ENCODE assay signal across 8 cellular contexts in the genomic region with DNA sequence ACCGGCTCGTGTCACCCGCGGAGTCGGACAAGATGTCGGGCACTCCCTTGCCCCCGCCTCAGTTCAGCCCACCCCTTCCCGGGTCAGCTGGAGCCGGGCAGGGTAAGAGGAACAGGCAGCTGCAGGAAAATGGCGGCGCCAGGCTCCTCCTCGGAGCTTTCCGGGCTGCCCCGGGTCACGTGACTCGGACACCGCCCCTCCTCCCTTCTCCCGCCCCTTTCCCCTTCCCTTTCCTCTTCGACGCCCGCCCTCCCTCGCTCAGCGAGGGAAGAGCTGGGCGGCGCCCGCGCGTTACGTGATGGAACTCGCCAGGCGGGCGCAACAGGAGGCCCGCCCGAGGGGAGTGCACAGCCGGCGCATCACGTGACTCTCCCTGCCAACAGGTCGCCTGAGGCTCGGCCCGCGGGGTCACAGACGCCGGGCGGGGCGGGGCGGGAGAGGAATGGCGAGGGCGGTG. TPM values are rescaled to one million over a fixed set of nuclear protein-coding genes. Genes with fewer than 3 reads are reported as not detected.
DNase-seq lines count a peak whose midpoint lies in the region; ATAC-seq and TF ChIP-seq lines count a peak whose summit lies in the region.

A gene with protein sequence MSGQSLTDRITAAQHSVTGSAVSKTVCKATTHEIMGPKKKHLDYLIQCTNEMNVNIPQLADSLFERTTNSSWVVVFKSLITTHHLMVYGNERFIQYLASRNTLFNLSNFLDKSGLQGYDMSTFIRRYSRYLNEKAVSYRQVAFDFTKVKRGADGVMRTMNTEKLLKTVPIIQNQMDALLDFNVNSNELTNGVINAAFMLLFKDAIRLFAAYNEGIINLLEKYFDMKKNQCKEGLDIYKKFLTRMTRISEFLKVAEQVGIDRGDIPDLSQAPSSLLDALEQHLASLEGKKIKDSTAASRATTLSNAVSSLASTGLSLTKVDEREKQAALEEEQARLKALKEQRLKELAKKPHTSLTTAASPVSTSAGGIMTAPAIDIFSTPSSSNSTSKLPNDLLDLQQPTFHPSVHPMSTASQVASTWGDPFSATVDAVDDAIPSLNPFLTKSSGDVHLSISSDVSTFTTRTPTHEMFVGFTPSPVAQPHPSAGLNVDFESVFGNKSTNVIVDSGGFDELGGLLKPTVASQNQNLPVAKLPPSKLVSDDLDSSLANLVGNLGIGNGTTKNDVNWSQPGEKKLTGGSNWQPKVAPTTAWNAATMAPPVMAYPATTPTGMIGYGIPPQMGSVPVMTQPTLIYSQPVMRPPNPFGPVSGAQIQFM (minus strand): TSS at position 134 of the 457 bp plus-strand sequence. CDS start 304 bp downstream, outside the sequence.

- H3K4me3 ChIP-seq in GM08714 (ENCODE audit: low read length) (peak within 1 kb of the TSS; percentile 85), testis (peak within 1 kb of the TSS; percentile 92 to 95)

- peaks cover 6% of the 10 kb centered on the region for H3K4me1 ChIP-seq in testis

- H3K27me3 ChIP-seq in testis: no peaks in the 10 kb centered on the region

- DNase-seq in NCI-H1092 treated with DMSO at 0.1 percent for 48 hours (lab: John Stamatoyannopoulos, UW) (peak; percentile 99), SKM-1 (lab: John Stamatoyannopoulos, UW; ENCODE audit: unreplicated experiment) (peak; percentile 97), glomerular endothelial cell (ENCODE audit: extremely low read depth, low read depth, low spot score) (peak; percentile 56), omental fat pad (ENCODE audit: low spot score) (peak; percentile 87), testis (peak; percentile 98)
- DNase-seq in activated naive CD4-positive, alpha-beta T cell treated with anti-CD3 and anti-CD28 coated beads, Interleukin-2, amount 50 U/mL, for 72 hours (ENCODE audit: low spot score in 2 of 2): peak; percentile 95 to 97

- H3K36me3 Mint-ChIP-seq in activated naive CD4-positive, alpha-beta T cell treated with anti-CD3 and anti-CD28 coated beads, Interleukin-2, amount 50 U/mL, for 72 hours: peaks cover 24 to 28% of the 10 kb centered on the region in 2 donors

- WGBS in testis, 2 donors: 0 to 1% methylated on average over 10 to 37 of the region's 48 CpGs

- H3K27ac ChIP-seq in testis: peak within 1 kb of the TSS; percentile 95 to 97

- TF ChIP-seq CTCF in omental fat pad (IDR thresholded peaks at IDR 0.05) (no peak), testis (IDR thresholded peaks at IDR 0.05) (peak in 2 of 3 experiments; percentile 5 to 7)

- ATAC-seq in HG02610 (IDR thresholded peaks at IDR 0.05; ENCODE audit: unreplicated experiment) (peak; percentile 85), omental fat pad (ENCODE audit: low FRiP score) (peak; percentile 98)
- ATAC-seq in activated naive CD4-positive, alpha-beta T cell treated with anti-CD3 and anti-CD28 coated beads, Interleukin-2, amount 50 U/mL, for 72 hours: peak; percentile 88 to 92

- H3K36me3 ChIP-seq in testis (ENCODE audit: low read depth, missing control alignments): no peaks in the 10 kb centered on the region

- H3K27ac Mint-ChIP-seq in activated naive CD4-positive, alpha-beta T cell treated with anti-CD3 and anti-CD28 coated beads, Interleukin-2, amount 50 U/mL, for 72 hours: peak within 1 kb of the TSS; percentile 96 to 97

- intact Hi-C loops in testis (cut with DNase I; ENCODE audit: low total_unique reads): no loop called here

- TF ChIP-seq POLR2A in testis (IDR thresholded peaks at IDR 0.05): peak; percentile 26

- no peaks in the 10 kb centered on the region for H3K9me3 ChIP-seq in testis

- peaks cover 0 to 4% of the 10 kb centered on the region in 2 donors for H3K9me3 Mint-ChIP-seq in activated naive CD4-positive, alpha-beta T cell treated with anti-CD3 and anti-CD28 coated beads, Interleukin-2, amount 50 U/mL, for 72 hours

RNA-seq across cellular contexts. Expression of the gene that starts here (rescaled TPM):
- 10 to 100 TPM; 65.4 to 82.1 TPM for total RNA-seq in activated naive CD4-positive, alpha-beta T cell treated with anti-CD3 and anti-CD28 coated beads, Interleukin-2, amount 50 U/mL, for 72 hours
- total RNA-seq in glomerular endothelial cell (181 and 286 TPM in 2 replicates), omental fat pad (100 to 1,000 TPM; 302 to 622 (median 395) TPM), testis (100 to 1,000 TPM; 217 to 237 TPM)
- 156 TPM for polyA plus RNA-seq in testis (ENCODE audit: insufficient read depth, low read depth, low replicate concordance)

Comparison
In these comparisons a context has a peak if more than half of its experiments do, and no peak if none do; other contexts are left out.
1. Peak in every context shown above with its lines: DNase-seq, ATAC-seq, H3K4me3 ChIP-seq and H3K27ac ChIP-seq.
2. CTCF ChIP-seq: peak in testis (2 of 3); none in omental fat pad (0 of 3).